In the genomic region with DNA sequence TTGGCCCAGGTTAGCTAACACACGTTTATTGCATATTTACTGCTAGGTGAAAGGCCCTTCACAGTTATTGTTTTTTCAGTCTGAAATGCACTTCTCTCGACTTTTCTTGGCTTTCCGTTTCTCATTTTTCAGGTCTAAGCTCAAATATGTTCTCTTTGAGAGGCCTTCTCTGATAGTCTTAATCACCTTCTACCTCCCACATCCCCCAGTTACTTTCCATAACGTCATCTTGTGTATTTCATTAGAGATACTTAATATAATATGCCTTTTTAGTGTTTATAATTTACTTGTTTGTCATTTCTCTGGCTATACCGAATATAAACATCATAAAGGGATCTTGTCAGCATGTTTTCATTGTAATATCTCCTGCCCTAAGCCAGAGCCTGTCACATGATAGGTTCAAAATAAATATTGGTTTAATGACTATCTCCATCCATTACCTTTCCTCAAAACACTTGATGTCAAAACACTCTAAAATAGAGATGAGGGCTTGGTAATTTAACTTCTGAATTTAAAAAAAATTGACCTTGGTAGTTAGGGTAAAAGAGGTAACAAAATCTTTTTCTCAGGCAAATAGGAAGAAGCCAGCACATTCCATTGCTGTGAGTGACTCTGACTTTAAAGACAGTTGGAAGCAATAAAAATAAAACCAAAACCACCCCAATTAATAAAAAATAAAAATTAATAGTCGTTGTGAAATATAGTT, we compare ENCODE assay signal across 15 cellular contexts.
A peak's percentile ranks its signal among the peaks of the same experiment; 100 is the strongest.
DNase-seq lines count a peak whose midpoint lies in the region; ATAC-seq and TF ChIP-seq lines count a peak whose summit lies in the region.
"Had no signal": no experiment of that assay in that cellular context is flagged by ENCODE, and none has a peak within 500 bp of the region (broad histone marks: within the 10 kb centered on the region; RNA-seq: fewer than 3 reads in every experiment).

No MANE protein-coding gene starts in this region.

- no peak for ATAC-seq in GM21529 (IDR thresholded peaks at IDR 0.05; ENCODE audit: unreplicated experiment)
- no peak for ATAC-seq in HG03432 (IDR thresholded peaks at IDR 0.05; ENCODE audit: unreplicated experiment)
- no peak for ATAC-seq in right cardiac atrium

- no peak for TF ChIP-seq RAD21 in liver (IDR thresholded peaks at IDR 0.05)

- H3K27ac ChIP-seq in liver (ENCODE audit: low read depth in 1 of 2, low read length in 2 of 2) (no peak overlapping the region), right cardiac atrium (ENCODE audit: low read length) (no peak overlapping the region)
- H3K27ac ChIP-seq: SK-N-MC, VCaP had no signal

- intact Hi-C loops in right cardiac atrium (cut with DNase I): no loop called here

- 66% methylated on average over 6 of the region's 6 CpGs for WGBS in liver
- WGBS in right cardiac atrium: 80% methylated on average over 6 of the region's 6 CpGs

- peak; percentile 19 for DNase-seq in AG20443 (ENCODE audit: low spot score)
- peak; percentile 53 for DNase-seq in M059J (ENCODE audit: low read depth)
- peak; percentile 28 for DNase-seq in SHP77 treated with DMSO at 0.1 percent for 48 hours (lab: John Stamatoyannopoulos, UW)
- no peak for DNase-seq in NK-92 (lab: John Stamatoyannopoulos, UW; ENCODE audit: unreplicated experiment)
- no peak for DNase-seq in right cardiac atrium
- DNase-seq: anterior cingulate cortex, Caco-2, NCI-H1694 treated with DMSO at 0.1 percent for 48 hours had no signal

- H3K9me3 ChIP-seq in liver (ENCODE audit: control insufficient read depth in 4 of 4, low read length in 3 of 4) (no peaks in the 10 kb centered on the region), right cardiac atrium (ENCODE audit: control insufficient read depth, low read length) (no peaks in the 10 kb centered on the region)
- H3K9me3 ChIP-seq: Caco-2, esophagus muscularis mucosa had no signal

- H3K4me3 ChIP-seq in liver (ENCODE audit: low read depth in 1 of 3, low read length in 3 of 3): no peak overlapping the region
- H3K4me3 ChIP-seq in right cardiac atrium (ENCODE audit: low read length): no peak overlapping the region
- H3K4me3 ChIP-seq: esophagus muscularis mucosa, SK-N-MC, skin epidermis had no signal

- no peaks in the 10 kb centered on the region for H3K36me3 ChIP-seq in liver (ENCODE audit: control insufficient read depth in 4 of 4, insufficient read depth in 3 of 4, low read depth in 1 of 4, low read length in 3 of 4)
- H3K36me3 ChIP-seq: esophagus muscularis mucosa had no signal

- H3K27me3 ChIP-seq in liver (ENCODE audit: control insufficient read depth in 4 of 4, insufficient read depth in 4 of 4, low read length in 3 of 4) (no peaks in the 10 kb centered on the region), right cardiac atrium (ENCODE audit: control insufficient read depth, insufficient read depth) (no peaks in the 10 kb centered on the region)
- H3K27me3 ChIP-seq: esophagus muscularis mucosa had no signal

- H3K4me1 ChIP-seq in liver (ENCODE audit: control insufficient read depth in 4 of 4, insufficient read depth in 4 of 4, low read length in 3 of 4): no peaks in the 10 kb centered on the region
- peaks cover 6% of the 10 kb centered on the region for H3K4me1 ChIP-seq in right cardiac atrium (ENCODE audit: control insufficient read depth, insufficient read depth, low read length)

- H3K9ac ChIP-seq in liver (ENCODE audit: low read depth in 1 of 2, low read length in 2 of 2): no peak overlapping the region

- no peak for TF ChIP-seq CTCF in liver (IDR thresholded peaks at IDR 0.05; ENCODE audit: low read depth, low read length, missing input control)

TF ChIP-seq in liver, 16 proteins besides CTCF, POLR2A, EP300 and RAD21:
- TF ChIP-seq YY1 (IDR thresholded peaks at IDR 0.05): peak; percentile 33
- no peak for TF ChIP-seq JUND (IDR thresholded peaks at IDR 0.05)
- TF ChIP-seq FOXA1 (IDR thresholded peaks at IDR 0.05): no peak
- TF ChIP-seq, protein P1, sequence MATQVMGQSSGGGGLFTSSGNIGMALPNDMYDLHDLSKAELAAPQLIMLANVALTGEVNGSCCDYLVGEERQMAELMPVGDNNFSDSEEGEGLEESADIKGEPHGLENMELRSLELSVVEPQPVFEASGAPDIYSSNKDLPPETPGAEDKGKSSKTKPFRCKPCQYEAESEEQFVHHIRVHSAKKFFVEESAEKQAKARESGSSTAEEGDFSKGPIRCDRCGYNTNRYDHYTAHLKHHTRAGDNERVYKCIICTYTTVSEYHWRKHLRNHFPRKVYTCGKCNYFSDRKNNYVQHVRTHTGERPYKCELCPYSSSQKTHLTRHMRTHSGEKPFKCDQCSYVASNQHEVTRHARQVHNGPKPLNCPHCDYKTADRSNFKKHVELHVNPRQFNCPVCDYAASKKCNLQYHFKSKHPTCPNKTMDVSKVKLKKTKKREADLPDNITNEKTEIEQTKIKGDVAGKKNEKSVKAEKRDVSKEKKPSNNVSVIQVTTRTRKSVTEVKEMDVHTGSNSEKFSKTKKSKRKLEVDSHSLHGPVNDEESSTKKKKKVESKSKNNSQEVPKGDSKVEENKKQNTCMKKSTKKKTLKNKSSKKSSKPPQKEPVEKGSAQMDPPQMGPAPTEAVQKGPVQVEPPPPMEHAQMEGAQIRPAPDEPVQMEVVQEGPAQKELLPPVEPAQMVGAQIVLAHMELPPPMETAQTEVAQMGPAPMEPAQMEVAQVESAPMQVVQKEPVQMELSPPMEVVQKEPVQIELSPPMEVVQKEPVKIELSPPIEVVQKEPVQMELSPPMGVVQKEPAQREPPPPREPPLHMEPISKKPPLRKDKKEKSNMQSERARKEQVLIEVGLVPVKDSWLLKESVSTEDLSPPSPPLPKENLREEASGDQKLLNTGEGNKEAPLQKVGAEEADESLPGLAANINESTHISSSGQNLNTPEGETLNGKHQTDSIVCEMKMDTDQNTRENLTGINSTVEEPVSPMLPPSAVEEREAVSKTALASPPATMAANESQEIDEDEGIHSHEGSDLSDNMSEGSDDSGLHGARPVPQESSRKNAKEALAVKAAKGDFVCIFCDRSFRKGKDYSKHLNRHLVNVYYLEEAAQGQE (IDR thresholded peaks at IDR 0.05): no peak
- TF ChIP-seq TAF1 (conservative IDR thresholded peaks at IDR 0.05): no peak
- no peak for TF ChIP-seq EGR1 (IDR thresholded peaks at IDR 0.05; ENCODE audit: low read depth in 2 of 2)
- TF ChIP-seq, protein P2, sequence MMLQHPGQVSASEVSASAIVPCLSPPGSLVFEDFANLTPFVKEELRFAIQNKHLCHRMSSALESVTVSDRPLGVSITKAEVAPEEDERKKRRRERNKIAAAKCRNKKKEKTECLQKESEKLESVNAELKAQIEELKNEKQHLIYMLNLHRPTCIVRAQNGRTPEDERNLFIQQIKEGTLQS (IDR thresholded peaks at IDR 0.05): no peak
- peak; percentile 63 for TF ChIP-seq FOXA2 (IDR thresholded peaks at IDR 0.05)
- TF ChIP-seq HNF4A (conservative IDR thresholded peaks at IDR 0.05): peak in 1 of 2 donors; percentile 5
- TF ChIP-seq HNF4G (IDR thresholded peaks at IDR 0.05): no peak
- no peak for TF ChIP-seq SP1 (IDR thresholded peaks at IDR 0.05)
- TF ChIP-seq, protein P3, sequence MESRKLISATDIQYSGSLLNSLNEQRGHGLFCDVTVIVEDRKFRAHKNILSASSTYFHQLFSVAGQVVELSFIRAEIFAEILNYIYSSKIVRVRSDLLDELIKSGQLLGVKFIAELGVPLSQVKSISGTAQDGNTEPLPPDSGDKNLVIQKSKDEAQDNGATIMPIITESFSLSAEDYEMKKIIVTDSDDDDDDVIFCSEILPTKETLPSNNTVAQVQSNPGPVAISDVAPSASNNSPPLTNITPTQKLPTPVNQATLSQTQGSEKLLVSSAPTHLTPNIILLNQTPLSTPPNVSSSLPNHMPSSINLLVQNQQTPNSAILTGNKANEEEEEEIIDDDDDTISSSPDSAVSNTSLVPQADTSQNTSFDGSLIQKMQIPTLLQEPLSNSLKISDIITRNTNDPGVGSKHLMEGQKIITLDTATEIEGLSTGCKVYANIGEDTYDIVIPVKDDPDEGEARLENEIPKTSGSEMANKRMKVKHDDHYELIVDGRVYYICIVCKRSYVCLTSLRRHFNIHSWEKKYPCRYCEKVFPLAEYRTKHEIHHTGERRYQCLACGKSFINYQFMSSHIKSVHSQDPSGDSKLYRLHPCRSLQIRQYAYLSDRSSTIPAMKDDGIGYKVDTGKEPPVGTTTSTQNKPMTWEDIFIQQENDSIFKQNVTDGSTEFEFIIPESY (IDR thresholded peaks at IDR 0.05): no peak
- TF ChIP-seq, protein P4, sequence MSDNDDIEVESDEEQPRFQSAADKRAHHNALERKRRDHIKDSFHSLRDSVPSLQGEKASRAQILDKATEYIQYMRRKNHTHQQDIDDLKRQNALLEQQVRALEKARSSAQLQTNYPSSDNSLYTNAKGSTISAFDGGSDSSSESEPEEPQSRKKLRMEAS (IDR thresholded peaks at IDR 0.05): no peak
- TF ChIP-seq GABPA (IDR thresholded peaks at IDR 0.05 in 1 of 2, conservative IDR thresholded peaks at IDR 0.05 in 1 of 2): no peak
- peak in 1 of 2 donors; percentile 15 for TF ChIP-seq RXRA (IDR thresholded peaks at IDR 0.05)
- no peak for TF ChIP-seq NR2F2 (IDR thresholded peaks at IDR 0.05)
TF ChIP-seq in liver: peak in this region for 4.

Comparison
In these comparisons a context has a peak if more than half of its experiments do, and no peak if none do; other contexts are left out.
1. DNase-seq: peak in AG20443 (single experiment), M059J (single experiment) and SHP77 treated with DMSO at 0.1 percent for 48 hours (single experiment); none in NK-92 (single experiment) and right cardiac atrium (0 of 3).